In genomic region chr16:1171001-1171400, GRCh38 we compare ENCODE assay signal across 22 cellular contexts. TPM values are rescaled to one million over a fixed set of nuclear protein-coding genes. Genes with fewer than 3 reads are reported as not detected.
"Had no signal": no experiment of that assay in that cellular context is flagged by ENCODE, and none has a peak within 500 bp of the region (broad histone marks: within the 10 kb centered on the region; RNA-seq: fewer than 3 reads in every experiment).

No MANE protein-coding gene starts in this region.

- H3K36me3 ChIP-seq: lower lobe of right lung, right atrium auricular region, suprapubic skin had no signal

- DNase-seq: activated CD4-positive, alpha-beta T cell treated with anti-CD3 and anti-CD28 coated beads for 1 hour; activated CD4-positive, alpha-beta T cell treated with anti-CD3 and anti-CD28 coated beads, Interleukin-2, amount 50 U/mL, for 48 hours; activated CD8-positive, alpha-beta memory T cell treated with anti-CD3 and anti-CD28 coated beads, Interleukin-2, amount 50 U/mL, for 48 hours; activated naive CD4-positive, alpha-beta T cell treated with anti-CD3 and anti-CD28 coated beads for 36 hours; activated T-cell treated with anti-CD3 and anti-CD28 coated beads, Interleukin-2, amount 50 U/mL, for 4 hours; amygdala; foreskin keratinocyte; kidney; lower lobe of right lung; naive thymus-derived CD4-positive, alpha-beta T cell; stimulated activated CD4-positive, alpha-beta T cell treated with anti-CD3 and anti-CD28 coated beads, Interleukin-4, amount 100 ng/mL, for 24 hours; stimulated activated naive CD4-positive, alpha-beta T cell treated with Interleukin-2 at 50 U/mL for 16 hours; T-cell had no signal

- FAIRE-seq: bronchial epithelial cell, kidney had no signal

- H3K27me3 ChIP-seq: foreskin keratinocyte, right atrium auricular region had no signal

- H3K9me3 ChIP-seq: lower lobe of right lung, right atrium auricular region, suprapubic skin had no signal

- ATAC-seq: activated T-cell treated with anti-CD3 and anti-CD28 coated beads, Interleukin-2, amount 50 U/mL, for 4 hours; foreskin keratinocyte; lower lobe of right lung; naive thymus-derived CD4-positive, alpha-beta T cell; T-cell had no signal

- H3K4me1 ChIP-seq: foreskin keratinocyte, lower lobe of right lung, right atrium auricular region, suprapubic skin had no signal

- H3K4me3 ChIP-seq: lower lobe of right lung, right atrium auricular region, suprapubic skin had no signal

- H3K27ac ChIP-seq: epithelial cell of prostate, foreskin keratinocyte, lower lobe of right lung, right atrium auricular region, suprapubic skin had no signal

RNA-seq across cellular contexts. Expression of gene CACNA1H, which starts 18.1 kb away (rescaled TPM):
- total RNA-seq: bronchial epithelial cell, foreskin keratinocyte had no signal
- polyA plus RNA-seq: foreskin keratinocyte had no signal

RNA-seq across cellular contexts. Expression of gene TPSG1, which starts 54.1 kb away (rescaled TPM):
- total RNA-seq: activated CD8-positive, alpha-beta memory T cell treated with anti-CD3 and anti-CD28 coated beads for 36 hours; activated naive CD4-positive, alpha-beta T cell treated with anti-CD3 and anti-CD28 coated beads for 36 hours; activated T-cell treated with anti-CD3 and anti-CD28 coated beads, Interleukin-2, amount 50 U/mL, for 4 hours; activated T-helper 2 cell treated with anti-CD3 and anti-CD28 coated beads, Interferon-gamma antibody, Interleukin-2, Interleukin-4, amounts not matched to agents 10 μg/mL and 5 μg/mL and 100 μg/mL, durations not matched to agents 14 hours and 24 hours and 36 hours; bronchial epithelial cell; foreskin keratinocyte; mesenteric fat pad; naive thymus-derived CD4-positive, alpha-beta T cell; neural crest cell; progenitor cell of endocrine pancreas; right atrium auricular region; T-cell had no signal
- polyA plus RNA-seq: foreskin keratinocyte; naive thymus-derived CD4-positive, alpha-beta T cell had no signal

RNA-seq across cellular contexts. Expression of gene TPSB2, which starts 59.0 kb away (rescaled TPM):
- total RNA-seq: activated CD8-positive, alpha-beta memory T cell treated with anti-CD3 and anti-CD28 coated beads for 36 hours; activated naive CD4-positive, alpha-beta T cell treated with anti-CD3 and anti-CD28 coated beads for 36 hours; activated T-helper 2 cell treated with anti-CD3 and anti-CD28 coated beads, Interferon-gamma antibody, Interleukin-2, Interleukin-4, amounts not matched to agents 10 μg/mL and 5 μg/mL and 100 μg/mL, durations not matched to agents 14 hours and 24 hours and 36 hours; bronchial epithelial cell; foreskin keratinocyte; neural crest cell; progenitor cell of endocrine pancreas had no signal
- polyA plus RNA-seq: foreskin keratinocyte; naive thymus-derived CD4-positive, alpha-beta T cell had no signal
